In genomic region chr3:112735927-112736326, GRCh38 we compare ENCODE assay signal across 21 cellular contexts.
DNase-seq lines count a peak whose midpoint lies in the region; ATAC-seq and TF ChIP-seq lines count a peak whose summit lies in the region.
"Had no signal": no experiment of that assay in that cellular context is flagged by ENCODE, and none has a peak within 500 bp of the region (broad histone marks: within the 10 kb centered on the region; RNA-seq: fewer than 3 reads in every experiment).

No MANE protein-coding gene starts in this region.

- H3K4me1 Mint-ChIP-seq in activated CD8-positive, alpha-beta T cell treated with anti-CD3 and anti-CD28 coated beads, Interleukin-2, amount 10 ng/mL, durations not matched to agents 7 days and 5 days (ENCODE audit: low read depth), result peaks cover 56% of the 10 kb centered on the region
- H3K4me1 Mint-ChIP-seq in neural progenitor cell, result peaks cover 11% of the 10 kb centered on the region
- H3K4me1 Mint-ChIP-seq: neural crest cell had no signal

- no peak for TF ChIP-seq RAD21 in SK-N-SH (IDR thresholded peaks at IDR 0.05; ENCODE audit: low read length)

- DNase-seq in SK-N-SH (no peak), LHCN-M2 (ENCODE audit: low read depth) (peak; percentile 39), neural progenitor cell (ENCODE audit: low spot score) (no peak)
- no peak for DNase-seq in activated CD8-positive, alpha-beta T cell treated with anti-CD3 and anti-CD28 coated beads, Interleukin-2, amount 10 ng/mL, durations not matched to agents 7 days and 5 days
- no peak for DNase-seq in stimulated activated naive CD4-positive, alpha-beta T cell (lab: John Stamatoyannopoulos, UW)
- DNase-seq: activated CD4-positive, CD25-positive, alpha-beta regulatory T cell; activated naive CD4-positive, alpha-beta T cell treated with Interleukin-2 at 50 U/mL for 16 hours; CD4-positive, CD25-positive, alpha-beta regulatory T cell; DND-41; hypothalamus; mammary epithelial cell; NCI-H1694 treated with DMSO at 0.1 percent for 48 hours; NCI-H446; Right ventricle myocardium superior; thyroid gland had no signal

- no peaks in the 10 kb centered on the region for H3K79me2 ChIP-seq in SK-N-SH (ENCODE audit: insufficient read depth)
- no peaks in the 10 kb centered on the region for H3K79me2 ChIP-seq in neural progenitor cell (ENCODE audit: low read depth)

- H2AFZ ChIP-seq in SK-N-SH (ENCODE audit: low read depth) (peak overlapping the region; percentile 11; the same call in 1 of the 2 replicates), neural progenitor cell (replicated peaks) (no peak overlapping the region)

- CTCF ChIA-PET in SK-N-SH (lab: Yijun Ruan, JAX), result interaction anchor here (1.1 to 3.3 kb wide), 8 partner anchors 14 to 299 kb away, joined by 3 to 83 read pairs (median 11); partner anchors contain the start of gene CD200R1
- CTCF ChIA-PET in activated CD8-positive, alpha-beta T cell treated with anti-CD3 and anti-CD28 coated beads, Interleukin-2, amount 10 ng/mL, durations not matched to agents 7 days and 5 days (lab: Charles Lee), result interaction anchor here (0.7 to 9.4 kb wide), 21 partner anchors 9 to 552 kb away, joined by 3 to 132 read pairs (median 5); partner anchors contain the start of genes CCDC80, CD200R1 and CD200R1L

- TF ChIP-seq EP300 in SK-N-SH (IDR thresholded peaks at IDR 0.05; ENCODE audit: borderline replicate concordance in 1 of 2, low read depth in 1 of 2, low read length in 1 of 2), result no peak

- H4K20me1 ChIP-seq in SK-N-SH (ENCODE audit: insufficient read depth) (no peaks in the 10 kb centered on the region), neural progenitor cell (ENCODE audit: low read depth) (no peaks in the 10 kb centered on the region)

- H3K27me3 ChIP-seq in SK-N-SH (ENCODE audit: insufficient read depth) (no peaks in the 10 kb centered on the region), neural progenitor cell (no peaks in the 10 kb centered on the region)
- H3K27me3 ChIP-seq: thyroid gland had no signal

- peaks cover 2% of the 10 kb centered on the region for H3K36me3 Mint-ChIP-seq in activated CD8-positive, alpha-beta T cell treated with anti-CD3 and anti-CD28 coated beads, Interleukin-2, amount 10 ng/mL, durations not matched to agents 7 days and 5 days (ENCODE audit: low read depth)
- no peaks in the 10 kb centered on the region for H3K36me3 Mint-ChIP-seq in neural progenitor cell
- H3K36me3 Mint-ChIP-seq: brain; CD4-positive, CD25-positive, alpha-beta regulatory T cell had no signal

- ATAC-seq in SK-N-SH treated with all-trans-retinoic acid at 6 μM for 48 hours, result no peak
- no peak for ATAC-seq in activated CD8-positive, alpha-beta T cell treated with anti-CD3 and anti-CD28 coated beads, Interleukin-2, amount 10 ng/mL, durations not matched to agents 7 days and 5 days
- no peak for ATAC-seq in GM21360 (IDR thresholded peaks at IDR 0.05; ENCODE audit: unreplicated experiment)
- no peak for ATAC-seq in GM18861 (IDR thresholded peaks at IDR 0.05; ENCODE audit: unreplicated experiment)

- no peak overlapping the region for H3K4me2 ChIP-seq in SK-N-SH
- no peak overlapping the region for H3K4me2 ChIP-seq in neural progenitor cell

- no peaks in the 10 kb centered on the region; a peak in 1 of 4 replicates for H3K4me1 ChIP-seq in SK-N-SH (ENCODE audit: control insufficient read depth in 1 of 2, insufficient read depth in 2 of 2, low read depth in 1 of 2, low read length in 1 of 2)
- no peaks in the 10 kb centered on the region for H3K4me1 ChIP-seq in neural progenitor cell

- H3K9ac ChIP-seq in SK-N-SH (no peak overlapping the region), neural progenitor cell (no peak overlapping the region)

- no peaks in the 10 kb centered on the region for H3F3A ChIP-seq in SK-N-SH (replicated peaks; ENCODE audit: insufficient read depth)
- H3F3A ChIP-seq in neural progenitor cell (ENCODE audit: low read depth), result no peaks in the 10 kb centered on the region

- H3K36me3 ChIP-seq in SK-N-SH (replicated peaks in 1 of 2; ENCODE audit: control insufficient read depth in 1 of 2, insufficient read depth in 2 of 2, low read length in 1 of 2), result no peaks in the 10 kb centered on the region
- no peaks in the 10 kb centered on the region for H3K36me3 ChIP-seq in neural progenitor cell
- H3K36me3 ChIP-seq: thyroid gland had no signal

- H3K9me3 Mint-ChIP-seq in activated CD8-positive, alpha-beta T cell treated with anti-CD3 and anti-CD28 coated beads, Interleukin-2, amount 10 ng/mL, durations not matched to agents 7 days and 5 days (ENCODE audit: insufficient read depth), result no peaks in the 10 kb centered on the region
- H3K9me3 Mint-ChIP-seq in neural progenitor cell, result no peaks in the 10 kb centered on the region
- H3K9me3 Mint-ChIP-seq: CD4-positive, CD25-positive, alpha-beta regulatory T cell; neural crest cell had no signal

- H3K27me3 Mint-ChIP-seq in activated CD8-positive, alpha-beta T cell treated with anti-CD3 and anti-CD28 coated beads, Interleukin-2, amount 10 ng/mL, durations not matched to agents 7 days and 5 days (ENCODE audit: low read depth), result no peaks in the 10 kb centered on the region
- peaks cover 2% of the 10 kb centered on the region for H3K27me3 Mint-ChIP-seq in neural progenitor cell (ENCODE audit: insufficient read depth, low read depth)
- H3K27me3 Mint-ChIP-seq: CD4-positive, CD25-positive, alpha-beta regulatory T cell had no signal

- no peaks in the 10 kb centered on the region for H3K9me3 ChIP-seq in SK-N-SH
- H3K9me3 ChIP-seq in neural progenitor cell (ENCODE audit: low read depth), result no peaks in the 10 kb centered on the region
- H3K9me3 ChIP-seq: thyroid gland had no signal

- WGBS in SK-N-SH (ENCODE audit: low lambda C conversion rate), result 98% methylated on average over 3 of the region's 3 CpGs

- no peak for TF ChIP-seq CTCF in SK-N-SH (IDR thresholded peaks at IDR 0.05)
- no peak for TF ChIP-seq CTCF in neural progenitor cell (IDR thresholded peaks at IDR 0.05)

- no peak overlapping the region for H3K27ac ChIP-seq in SK-N-SH (ENCODE audit: low read depth in 2 of 2, low read length in 1 of 2)
- H3K27ac ChIP-seq in neural progenitor cell, result no peak overlapping the region
- H3K27ac ChIP-seq: coronary artery, thyroid gland had no signal

- peak overlapping the region; percentile 68 for H3K27ac Mint-ChIP-seq in activated CD8-positive, alpha-beta T cell treated with anti-CD3 and anti-CD28 coated beads, Interleukin-2, amount 10 ng/mL, durations not matched to agents 7 days and 5 days
- H3K27ac Mint-ChIP-seq in neural progenitor cell, result peak overlapping the region; percentile 6
- H3K27ac Mint-ChIP-seq: brain had no signal

- H3K9me2 ChIP-seq in SK-N-SH, result no peaks in the 10 kb centered on the region

- H3K4me3 ChIP-seq in SK-N-SH (ENCODE audit: low read depth in 2 of 2, low read length in 1 of 2) (no peak overlapping the region), neural progenitor cell (no peak overlapping the region)
- H3K4me3 ChIP-seq: coronary artery, thyroid gland had no signal

- H3K4me3 Mint-ChIP-seq in activated CD8-positive, alpha-beta T cell treated with anti-CD3 and anti-CD28 coated beads, Interleukin-2, amount 10 ng/mL, durations not matched to agents 7 days and 5 days, result no peak overlapping the region
- no peak overlapping the region for H3K4me3 Mint-ChIP-seq in neural progenitor cell
- H3K4me3 Mint-ChIP-seq: brain; CD4-positive, CD25-positive, alpha-beta regulatory T cell; neural crest cell had no signal

- POLR2A ChIA-PET in SK-N-SH (lab: Yijun Ruan, JAX), result interaction anchor here (1.2 kb wide), 1 partner anchor 255 kb away, joined by 3 read pairs; the partner anchor contains the start of gene GTPBP8
- POLR2A ChIA-PET in activated CD8-positive, alpha-beta T cell treated with anti-CD3 and anti-CD28 coated beads, Interleukin-2, amount 10 ng/mL, durations not matched to agents 7 days and 5 days (lab: Charles Lee), result no interaction called here

TF ChIP-seq in SK-N-SH, 30 proteins besides CTCF, POLR2A, EP300 and RAD21 (continues in another document):
- TF ChIP-seq ZBTB33 (IDR thresholded peaks at IDR 0.05; ENCODE audit: borderline replicate concordance, low read depth) (no peak), POLR2AphosphoS5 (IDR thresholded peaks at IDR 0.05; ENCODE audit: low read depth, low read length) (no peak), SIN3A (IDR thresholded peaks at IDR 0.05; ENCODE audit: borderline replicate concordance, low read depth, low read length) (no peak), TEAD4 (IDR thresholded peaks at IDR 0.05; ENCODE audit: borderline replicate concordance, insufficient read depth) (no peak)

TF ChIP-seq in SK-N-SH treated with all-trans-retinoic acid at 6 μM for 48 hours, 23 proteins besides CTCF, POLR2A, EP300 and RAD21 (continues in another document):
- TF ChIP-seq ARNTL (CRISPR knock-in tag; IDR thresholded peaks at IDR 0.05; ENCODE audit: borderline replicate concordance, low read depth), result no peak
- no peak for TF ChIP-seq ZFP3 (CRISPR knock-in tag; IDR thresholded peaks at IDR 0.05)
- TF ChIP-seq ZNF565 (CRISPR knock-in tag; conservative IDR thresholded peaks at IDR 0.05; ENCODE audit: low read depth), result no peak
- TF ChIP-seq CSDC2 (CRISPR knock-in tag; IDR thresholded peaks at IDR 0.05), result no peak
- no peak for TF ChIP-seq ZNF70 (CRISPR knock-in tag; IDR thresholded peaks at IDR 0.05)
- no peak for TF ChIP-seq CSRNP3 (CRISPR knock-in tag; IDR thresholded peaks at IDR 0.05)
- TF ChIP-seq TCF4 (CRISPR knock-in tag; IDR thresholded peaks at IDR 0.05; ENCODE audit: borderline replicate concordance), result no peak
- TF ChIP-seq OSR1 (CRISPR knock-in tag; IDR thresholded peaks at IDR 0.05), result no peak
- TF ChIP-seq TOX (CRISPR knock-in tag; IDR thresholded peaks at IDR 0.05; ENCODE audit: borderline replicate concordance), result no peak
- no peak for TF ChIP-seq GLIS3 (CRISPR knock-in tag; IDR thresholded peaks at IDR 0.05)
